24 cellular contexts compared by ENCODE assay signal in the genomic region with DNA sequence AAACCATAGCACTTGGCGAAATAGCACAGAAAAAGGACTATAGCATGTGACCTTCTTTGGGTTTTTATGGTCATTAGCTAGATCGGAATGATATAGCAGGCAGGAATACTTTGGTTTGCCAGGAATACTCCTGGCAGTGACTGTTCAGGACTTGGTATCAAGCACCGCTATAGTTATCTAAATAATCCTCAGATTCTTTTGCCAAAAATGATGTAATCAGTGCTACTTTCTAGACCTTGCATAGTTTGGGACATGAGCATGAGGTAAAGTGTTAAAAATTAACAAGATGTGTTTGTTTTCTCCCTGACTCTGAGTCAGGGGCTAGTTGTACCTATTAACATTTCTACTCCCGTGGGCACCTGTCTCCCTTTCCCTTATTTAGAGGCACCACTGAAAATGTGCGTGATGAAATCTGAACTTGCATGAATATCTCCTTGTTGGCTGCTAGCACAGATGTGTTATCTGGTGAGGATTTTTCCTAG.
DNase-seq lines count a peak whose midpoint lies in the region; ATAC-seq and TF ChIP-seq lines count a peak whose summit lies in the region.
"Had no signal": no experiment of that assay in that cellular context is flagged by ENCODE, and none has a peak within 500 bp of the region (broad histone marks: within the 10 kb centered on the region; RNA-seq: fewer than 3 reads in every experiment).

No MANE protein-coding gene starts in this region.

- no peak overlapping the region for H2AFZ ChIP-seq in IMR-90 (replicated peaks; ENCODE audit: low read length, poor library complexity)

- CTCF ChIA-PET in IMR-90 (lab: Yijun Ruan, JAX) = interaction anchor here (0.6 kb wide), 1 partner anchor 508 kb away, joined by 3 read pairs; no protein-coding TSS in a partner anchor
- CTCF ChIA-PET in activated CD8-positive, alpha-beta T cell treated with anti-CD3 and anti-CD28 coated beads, Interleukin-2, amount 10 ng/mL, durations not matched to agents 7 days and 5 days (lab: Charles Lee) = no interaction called here

- no peak for TF ChIP-seq RAD21 in IMR-90 (IDR thresholded peaks at IDR 0.05; ENCODE audit: low read length)
- TF ChIP-seq RAD21 in liver (IDR thresholded peaks at IDR 0.05) = peak; percentile 49 to 58

- no peak overlapping the region for H4K8ac ChIP-seq in IMR-90 (ENCODE audit: low read depth in 2 of 2, low read length in 2 of 2)

- H3K4me1 ChIP-seq in IMR-90 (ENCODE audit: control insufficient read depth, insufficient read depth, low read length) = no peaks in the 10 kb centered on the region
- H3K4me1 ChIP-seq in liver (ENCODE audit: control insufficient read depth in 4 of 4, insufficient read depth in 4 of 4, low read length in 3 of 4) = peaks cover 3 to 19% (median 3%) of the 10 kb centered on the region in 4 donors
- H3K4me1 ChIP-seq: adrenal gland, upper lobe of left lung had no signal

- H3K27me3 ChIP-seq in IMR-90 (ENCODE audit: control insufficient read depth, insufficient read depth, low read length) (no peaks in the 10 kb centered on the region), liver (ENCODE audit: control insufficient read depth in 4 of 4, insufficient read depth in 4 of 4, low read length in 3 of 4) (no peaks in the 10 kb centered on the region)
- H3K27me3 ChIP-seq: adrenal gland; BLaER1 treated with 17β-estradiol and CSF1 and Interleukin-3, amounts not matched to agents 10 nM and 100 nM; neutrophil; upper lobe of left lung had no signal

- H3K23ac ChIP-seq in IMR-90 (ENCODE audit: low read depth, low read length) = no peak overlapping the region

- H3K9ac ChIP-seq in IMR-90 (ENCODE audit: low read depth, low read length) (no peak overlapping the region), liver (ENCODE audit: low read depth in 1 of 2, low read length in 2 of 2) (peak overlapping the region; percentile 1 to 51)

- H3K14ac ChIP-seq in IMR-90 (replicated peaks; ENCODE audit: low read depth, low read length) = no peak overlapping the region

- dilution Hi-C loops in IMR-90 (cut with HindIII; ENCODE audit: low sequenced_read_pairs, unreplicated experiment) = no loop called here

- ATAC-seq in IMR-90 (ENCODE audit: low read depth) = no peak
- ATAC-seq in activated CD8-positive, alpha-beta T cell treated with anti-CD3 and anti-CD28 coated beads, Interleukin-2, amount 10 ng/mL, durations not matched to agents 7 days and 5 days = no peak

- no peak overlapping the region for H4K91ac ChIP-seq in IMR-90 (ENCODE audit: insufficient read depth, low read depth, low read length)

- H3K36me3 Mint-ChIP-seq in activated T-helper 2 cell treated with anti-CD3 and anti-CD28 coated beads, Interferon-gamma antibody, Interleukin-2, Interleukin-4, amounts not matched to agents 10 μg/mL and 5 μg/mL and 100 μg/mL, durations not matched to agents 14 hours and 24 hours and 36 hours (ENCODE audit: low read depth) = no peaks in the 10 kb centered on the region
- peaks cover 1% of the 10 kb centered on the region for H3K36me3 Mint-ChIP-seq in activated CD8-positive, alpha-beta T cell treated with anti-CD3 and anti-CD28 coated beads, Interleukin-2, amount 10 ng/mL, durations not matched to agents 7 days and 5 days (ENCODE audit: low read depth)

- H2BK120ac ChIP-seq in IMR-90 (ENCODE audit: low read depth, low read length) = no peak overlapping the region

- no peak overlapping the region for H3K27ac Mint-ChIP-seq in activated T-helper 2 cell treated with anti-CD3 and anti-CD28 coated beads, Interferon-gamma antibody, Interleukin-2, Interleukin-4, amounts not matched to agents 10 μg/mL and 5 μg/mL and 100 μg/mL, durations not matched to agents 14 hours and 24 hours and 36 hours
- no peak overlapping the region for H3K27ac Mint-ChIP-seq in activated CD8-positive, alpha-beta T cell treated with anti-CD3 and anti-CD28 coated beads, Interleukin-2, amount 10 ng/mL, durations not matched to agents 7 days and 5 days
- H3K27ac Mint-ChIP-seq: IgD-negative memory B cell, memory B cell had no signal

- no peak for TF ChIP-seq POLR2A in IMR-90 (IDR thresholded peaks at IDR 0.05; ENCODE audit: low read depth, low read length)

- H3K4me2 ChIP-seq in IMR-90 (ENCODE audit: low read depth, low read length) = no peak overlapping the region

- no peak overlapping the region for H3K56ac ChIP-seq in IMR-90 (ENCODE audit: extremely low read depth, insufficient read depth, low read length)

- no peaks in the 10 kb centered on the region for H3K9me3 Mint-ChIP-seq in activated T-helper 2 cell treated with anti-CD3 and anti-CD28 coated beads, Interferon-gamma antibody, Interleukin-2, Interleukin-4, amounts not matched to agents 10 μg/mL and 5 μg/mL and 100 μg/mL, durations not matched to agents 14 hours and 24 hours and 36 hours
- H3K9me3 Mint-ChIP-seq in activated CD8-positive, alpha-beta T cell treated with anti-CD3 and anti-CD28 coated beads, Interleukin-2, amount 10 ng/mL, durations not matched to agents 7 days and 5 days (ENCODE audit: insufficient read depth) = no peaks in the 10 kb centered on the region
- H3K9me3 Mint-ChIP-seq: IgD-negative memory B cell, memory B cell had no signal

- no peak overlapping the region for H3K18ac ChIP-seq in IMR-90 (ENCODE audit: low read depth, low read length)

- H3K27ac ChIP-seq in 22Rv1 (peak overlapping the region; percentile 35; the same call in 1 of the 2 replicates), IMR-90 (ENCODE audit: insufficient read depth, low read length) (no peak overlapping the region), liver (ENCODE audit: low read depth in 1 of 2, low read length in 2 of 2) (peak overlapping the region; percentile 86 to 93)
- H3K27ac ChIP-seq: adrenal gland; BLaER1 treated with 17β-estradiol and CSF1 and Interleukin-3, amounts not matched to agents 10 nM and 100 nM; neutrophil; upper lobe of left lung had no signal

- H3K4me3 ChIP-seq in IMR-90 (ENCODE audit: insufficient read depth, low read depth, low read length) = no peak overlapping the region
- H3K4me3 ChIP-seq in fibroblast of the aortic adventitia (ENCODE audit: low read depth, low read length) = no peak overlapping the region
- no peak overlapping the region for H3K4me3 ChIP-seq in liver (ENCODE audit: low read depth in 1 of 3, low read length in 3 of 3)
- H3K4me3 ChIP-seq: adrenal gland; BLaER1 treated with 17β-estradiol and CSF1 and Interleukin-3, amounts not matched to agents 10 nM and 100 nM; upper lobe of left lung had no signal

- no peak overlapping the region for H2BK15ac ChIP-seq in IMR-90 (ENCODE audit: low read depth, low read length)

- in situ Hi-C loops in IMR-90 (cut with MboI; ENCODE audit: low sequenced_read_pairs) = no loop called here

- no peak overlapping the region for H4K5ac ChIP-seq in IMR-90 (ENCODE audit: low read depth, low read length)

- no peak overlapping the region for H2BK20ac ChIP-seq in IMR-90 (ENCODE audit: low read depth, low read length)

- no CpG with 5 or more reads among the region's 5 CpGs for WGBS in IMR-90 (ENCODE audit: extremely low coverage in 2 of 2, insufficient read length in 1 of 2), 2 experiments
- WGBS in liver = 43% methylated on average over 5 of the region's 5 CpGs

- no peak overlapping the region for H3K4me3 Mint-ChIP-seq in activated T-helper 2 cell treated with anti-CD3 and anti-CD28 coated beads, Interferon-gamma antibody, Interleukin-2, Interleukin-4, amounts not matched to agents 10 μg/mL and 5 μg/mL and 100 μg/mL, durations not matched to agents 14 hours and 24 hours and 36 hours (ENCODE audit: low read depth)
- H3K4me3 Mint-ChIP-seq in activated CD8-positive, alpha-beta T cell treated with anti-CD3 and anti-CD28 coated beads, Interleukin-2, amount 10 ng/mL, durations not matched to agents 7 days and 5 days = no peak overlapping the region
- H3K4me3 Mint-ChIP-seq: IgD-negative memory B cell, memory B cell had no signal

- BruUV-seq in IMR-90 (replicated peaks; lab: Mats Ljungman, UMichigan) = no TSS peak

- H4K20me1 ChIP-seq in IMR-90 (ENCODE audit: insufficient read depth, low read length) = no peaks in the 10 kb centered on the region

- H2BK5ac ChIP-seq in IMR-90 (ENCODE audit: low read depth, low read length, poor library complexity, severe bottlenecking) = no peak overlapping the region

- intact Hi-C loops in IMR-90 (cut with micrococcal nuclease) = no loop called here
- intact Hi-C loops in activated T-helper 2 cell treated with anti-CD3 and anti-CD28 coated beads, Interferon-gamma antibody, Interleukin-2, Interleukin-4, amounts not matched to agents 10 μg/mL and 5 μg/mL and 100 μg/mL, durations not matched to agents 14 hours and 24 hours and 36 hours (cut with micrococcal nuclease) = no loop called here

- DNase-seq in IMR-90 (peak; percentile 10), fibroblast of the aortic adventitia (ENCODE audit: low read depth) (peak; percentile 53), Ammon's horn (ENCODE audit: low spot score) (no peak)
- no peak for DNase-seq in activated T-helper 2 cell treated with anti-CD3 and anti-CD28 coated beads, Interferon-gamma antibody, Interleukin-2, Interleukin-4, amounts not matched to agents 10 μg/mL and 5 μg/mL and 100 μg/mL, durations not matched to agents 14 hours and 24 hours and 36 hours (ENCODE audit: low spot score)
- DNase-seq in activated CD8-positive, alpha-beta T cell treated with anti-CD3 and anti-CD28 coated beads, Interleukin-2, amount 10 ng/mL, durations not matched to agents 7 days and 5 days = no peak
- DNase-seq in activated effector memory CD4-positive, alpha-beta T cell treated with Interleukin-2 at 50 U/mL for 16 hours = no peak
- DNase-seq: activated CD4-positive, alpha-beta T cell treated with anti-CD3 and anti-CD28 coated beads for 1 hour; activated naive CD4-positive, alpha-beta T cell; adrenal gland; cortex of kidney; HCEC 1CT; NCI-H2081; NCI-H526; RPMI8226; small intestine; stimulated activated CD4-positive, alpha-beta T cell treated with anti-CD3 and anti-CD28 coated beads, Interleukin-1b, Interleukin-23, amount 100 ng/mL, for 48 hours; substantia nigra; upper lobe of left lung had no signal

- TF ChIP-seq CTCF in 22Rv1 (IDR thresholded peaks at IDR 0.05) (no peak), IMR-90 (conservative IDR thresholded peaks at IDR 0.05; ENCODE audit: low read depth, low read length) (no peak), fibroblast of the aortic adventitia (IDR thresholded peaks at IDR 0.05; ENCODE audit: insufficient read depth, low read length) (no peak), liver (IDR thresholded peaks at IDR 0.05; ENCODE audit: low read depth, low read length, missing input control) (no peak)

- H3K9me3 ChIP-seq in IMR-90 (ENCODE audit: control insufficient read depth, insufficient read depth, low read length) (no peaks in the 10 kb centered on the region), liver (ENCODE audit: control insufficient read depth in 4 of 4, low read length in 3 of 4) (no peaks in the 10 kb centered on the region)
- H3K9me3 ChIP-seq: adrenal gland; BLaER1 treated with 17β-estradiol and CSF1 and Interleukin-3, amounts not matched to agents 10 nM and 100 nM; neutrophil; upper lobe of left lung had no signal

- no peaks in the 10 kb centered on the region for H3K79me1 ChIP-seq in IMR-90 (ENCODE audit: low read depth in 1 of 2, low read length in 2 of 2)

- H3K27me3 Mint-ChIP-seq in activated T-helper 2 cell treated with anti-CD3 and anti-CD28 coated beads, Interferon-gamma antibody, Interleukin-2, Interleukin-4, amounts not matched to agents 10 μg/mL and 5 μg/mL and 100 μg/mL, durations not matched to agents 14 hours and 24 hours and 36 hours (ENCODE audit: low read depth) = no peaks in the 10 kb centered on the region
- no peaks in the 10 kb centered on the region for H3K27me3 Mint-ChIP-seq in activated CD8-positive, alpha-beta T cell treated with anti-CD3 and anti-CD28 coated beads, Interleukin-2, amount 10 ng/mL, durations not matched to agents 7 days and 5 days (ENCODE audit: low read depth)
- H3K27me3 Mint-ChIP-seq: IgD-negative memory B cell, memory B cell had no signal

- H3K9me1 ChIP-seq in IMR-90 (ENCODE audit: insufficient read depth, low read length) = no peaks in the 10 kb centered on the region

- no peak overlapping the region for H2AK9ac ChIP-seq in IMR-90 (replicated peaks; ENCODE audit: low read depth, low read length, poor library complexity)

- POLR2A ChIA-PET in IMR-90 (lab: Charles Lee; ENCODE audit: unreplicated experiment) = no interaction called here
- POLR2A ChIA-PET in activated CD8-positive, alpha-beta T cell treated with anti-CD3 and anti-CD28 coated beads, Interleukin-2, amount 10 ng/mL, durations not matched to agents 7 days and 5 days (lab: Charles Lee) = no interaction called here

- no peaks in the 10 kb centered on the region for H3K4me1 Mint-ChIP-seq in activated T-helper 2 cell treated with anti-CD3 and anti-CD28 coated beads, Interferon-gamma antibody, Interleukin-2, Interleukin-4, amounts not matched to agents 10 μg/mL and 5 μg/mL and 100 μg/mL, durations not matched to agents 14 hours and 24 hours and 36 hours (ENCODE audit: low read depth)
- no peaks in the 10 kb centered on the region for H3K4me1 Mint-ChIP-seq in activated CD8-positive, alpha-beta T cell treated with anti-CD3 and anti-CD28 coated beads, Interleukin-2, amount 10 ng/mL, durations not matched to agents 7 days and 5 days (ENCODE audit: low read depth)
- H3K4me1 Mint-ChIP-seq: memory B cell had no signal

- no peaks in the 10 kb centered on the region for H3K36me3 ChIP-seq in IMR-90 (ENCODE audit: control insufficient read depth, insufficient read depth, low read length)
- H3K36me3 ChIP-seq in liver (ENCODE audit: control insufficient read depth in 4 of 4, insufficient read depth in 3 of 4, low read depth in 1 of 4, low read length in 3 of 4) = no peaks in the 10 kb centered on the region
- H3K36me3 ChIP-seq: adrenal gland; BLaER1 treated with 17β-estradiol and CSF1 and Interleukin-3, amounts not matched to agents 10 nM and 100 nM; neutrophil; upper lobe of left lung had no signal

- H3K4ac ChIP-seq in IMR-90 (ENCODE audit: low read depth, low read length) = no peak overlapping the region

- H2AK5ac ChIP-seq in IMR-90 (ENCODE audit: low read depth, low read length) = no peak overlapping the region

Comparison
In these comparisons a context has a peak if more than half of its experiments do, and no peak if none do; other contexts are left out.
1. DNase-seq: peak in IMR-90 (single experiment) and fibroblast of the aortic adventitia (single experiment); none in activated T-helper 2 cell treated with anti-CD3 and anti-CD28 coated beads, Interferon-gamma antibody, Interleukin-2, Interleukin-4, amounts not matched to agents 10 μg/mL and 5 μg/mL and 100 μg/mL, durations not matched to agents 14 hours and 24 hours and 36 hours (single experiment), activated CD8-positive, alpha-beta T cell treated with anti-CD3 and anti-CD28 coated beads, Interleukin-2, amount 10 ng/mL, durations not matched to agents 7 days and 5 days (single experiment), Ammon's horn (single experiment) and activated effector memory CD4-positive, alpha-beta T cell treated with Interleukin-2 at 50 U/mL for 16 hours (single experiment).